ENCODE assay signal across 10 cellular contexts in the genomic region with DNA sequence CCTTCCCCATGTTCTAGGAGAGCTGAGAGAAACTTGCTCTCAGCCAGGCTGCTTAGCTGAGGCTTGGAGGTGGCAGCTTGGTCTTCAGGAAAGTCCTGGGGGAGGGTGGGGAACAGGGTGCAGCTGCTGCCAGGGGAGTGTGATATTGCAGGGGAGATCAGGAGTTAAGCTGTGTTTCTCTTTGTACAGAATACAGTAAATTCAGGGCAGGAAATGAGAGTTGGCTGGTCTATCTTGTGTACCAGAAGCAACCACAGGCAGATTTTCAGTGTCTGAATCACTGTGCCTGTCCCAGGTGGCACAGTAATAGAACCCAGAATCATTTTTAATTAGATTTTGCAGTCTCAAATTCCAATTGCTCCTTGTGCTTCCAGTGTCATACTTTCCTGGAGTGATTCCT.
A peak's percentile ranks its signal among the peaks of the same experiment; 100 is the strongest.
DNase-seq lines count a peak whose midpoint lies in the region; ATAC-seq and TF ChIP-seq lines count a peak whose summit lies in the region.
"Had no signal": no experiment of that assay in that cellular context is flagged by ENCODE, and none has a peak within 500 bp of the region (broad histone marks: within the 10 kb centered on the region; RNA-seq: fewer than 3 reads in every experiment).

No MANE protein-coding gene starts in this region.

- no peaks in the 10 kb centered on the region for H3K9me3 ChIP-seq in adrenal gland (replicated peaks in 1 of 3)

- H3K4me3 ChIP-seq in adrenal gland: no peak overlapping the region
- H3K4me3 ChIP-seq: lung had no signal

- ATAC-seq in GM18517 (IDR thresholded peaks at IDR 0.05; ENCODE audit: unreplicated experiment): peak; percentile 72
- ATAC-seq in GM21529 (IDR thresholded peaks at IDR 0.05; ENCODE audit: unreplicated experiment): peak; percentile 56
- ATAC-seq in HG03565 (IDR thresholded peaks at IDR 0.05; ENCODE audit: unreplicated experiment): peak; percentile 39

- no peaks in the 10 kb centered on the region for H3K36me3 ChIP-seq in adrenal gland (replicated peaks in 1 of 2)

- H3K27me3 ChIP-seq in adrenal gland: no peaks in the 10 kb centered on the region

- peak overlapping the region in 1 of 5 donors; percentile 20 for H3K27ac ChIP-seq in adrenal gland

- no peak for TF ChIP-seq CTCF in adrenal gland (IDR thresholded peaks at IDR 0.05)

- intact Hi-C loops in adrenal gland (cut with DNase I): no loop called here

- TF ChIP-seq POLR2A in adrenal gland (IDR thresholded peaks at IDR 0.05): no peak

- no peaks in the 10 kb centered on the region for H3K4me1 ChIP-seq in adrenal gland (replicated peaks in 1 of 2)

- DNase-seq in glomerular visceral epithelial cell (ENCODE audit: extremely low spot score) (peak; percentile 21), occipital lobe (lab: John Stamatoyannopoulos, UW) (no peak), HT-29 (ENCODE audit: low spot score) (no peak), adrenal gland (no peak), GDM1 (lab: John Stamatoyannopoulos, UW) (no peak)
- DNase-seq: Right ventricle myocardium superior had no signal
